ENCODE assay signal across 8 cellular contexts in genomic region chr5:140175367-140176027, GRCh38. TPM values are rescaled to one million over a fixed set of nuclear protein-coding genes. Genes with fewer than 3 reads are reported as not detected.
DNase-seq lines count a peak whose midpoint lies in the region; ATAC-seq and TF ChIP-seq lines count a peak whose summit lies in the region.

No MANE protein-coding gene starts in this region.

- peak overlapping the region; percentile 87 for H3K4me3 ChIP-seq in A673 (ENCODE audit: low read depth, low read length, poor library complexity, severe bottlenecking)

- DNase-seq in A673 (ENCODE audit: low spot score) (peak; percentile 83), NCI-H524 (lab: John Stamatoyannopoulos, UW) (peak; percentile 71 to 73), lung microvascular endothelial cell (ENCODE audit: low read depth in 2 of 2) (peak; percentile 53 to 61)
- DNase-seq in activated CD4-positive, alpha-beta memory T cell treated with anti-CD3 and anti-CD28 coated beads, Interleukin-2, amount 10 ng/mL, durations not matched to agents 7 days and 5 days = peak; percentile 72
- DNase-seq in effector CD4-positive, alpha-beta T cell = peak; percentile 53
- DNase-seq in stimulated activated CD8-positive, alpha-beta memory T cell treated with anti-CD3 and anti-CD28 coated beads, Interleukin-12 subunit alpha, Interleukin-12 subunit beta, amount 100 ng/mL, for 1 hour (ENCODE audit: low read depth) = peak; percentile 37

- H3K27ac Mint-ChIP-seq in activated CD4-positive, alpha-beta memory T cell treated with anti-CD3 and anti-CD28 coated beads, Interleukin-2, amount 10 ng/mL, durations not matched to agents 7 days and 5 days = peak overlapping the region; percentile 28

- H3K27me3 ChIP-seq in A673 (replicated peaks; ENCODE audit: insufficient read depth, low read depth, low read length, poor library complexity) = no peaks in the 10 kb centered on the region

- H3K4me1 Mint-ChIP-seq in activated CD4-positive, alpha-beta memory T cell treated with anti-CD3 and anti-CD28 coated beads, Interleukin-2, amount 10 ng/mL, durations not matched to agents 7 days and 5 days = peaks cover 19% of the 10 kb centered on the region

- no peaks in the 10 kb centered on the region for H3K9me3 ChIP-seq in A673 (ENCODE audit: low read depth, low read length, poor library complexity, severe bottlenecking)

- BruUV-seq in A673 (replicated peaks; lab: Mats Ljungman, UMichigan) = no TSS peak

- peak overlapping the region; percentile 97 for H3K4me3 Mint-ChIP-seq in activated CD4-positive, alpha-beta memory T cell treated with anti-CD3 and anti-CD28 coated beads, Interleukin-2, amount 10 ng/mL, durations not matched to agents 7 days and 5 days

- peak overlapping the region; percentile 92 for H3K27ac ChIP-seq in A673 (ENCODE audit: low read depth, low read length, poor library complexity, severe bottlenecking)

- TF ChIP-seq CTCF in A673 (conservative IDR thresholded peaks at IDR 0.05; ENCODE audit: low read depth, low read length) = 0 out of 2 replicates have a peak, but pooled peaks have one; percentile 17

- ATAC-seq in GM18520 (IDR thresholded peaks at IDR 0.05; ENCODE audit: unreplicated experiment) = peak; percentile 21
- peak; percentile 22 for ATAC-seq in HG03060 (IDR thresholded peaks at IDR 0.05; ENCODE audit: low read depth, unreplicated experiment)

- no peaks in the 10 kb centered on the region for H3K36me3 ChIP-seq in A673 (ENCODE audit: insufficient read depth, low read length, poor library complexity, severe bottlenecking)

- peaks cover 12% of the 10 kb centered on the region for H3K4me1 ChIP-seq in A673 (ENCODE audit: insufficient read depth, low read length, poor library complexity, severe bottlenecking)

- POLR2A ChIA-PET in A673 (lab: Charles Lee; ENCODE audit: low non-redundant PET) = no interaction called here
- POLR2A ChIA-PET in activated CD4-positive, alpha-beta memory T cell treated with anti-CD3 and anti-CD28 coated beads, Interleukin-2, amount 10 ng/mL, durations not matched to agents 7 days and 5 days (lab: Charles Lee) = interaction anchor here (1.1 kb wide), 1 partner anchor 171 kb away, joined by 3 read pairs; the partner anchor contains the start of gene HBEGF

- H3K27me3 Mint-ChIP-seq in activated CD4-positive, alpha-beta memory T cell treated with anti-CD3 and anti-CD28 coated beads, Interleukin-2, amount 10 ng/mL, durations not matched to agents 7 days and 5 days = peaks cover 2% of the 10 kb centered on the region

- CTCF ChIA-PET in A673 (lab: Charles Lee) = interaction anchor here (0.9 kb wide), 1 partner anchor 227 kb away, joined by 3 read pairs; no protein-coding TSS in a partner anchor
- CTCF ChIA-PET in activated CD4-positive, alpha-beta memory T cell treated with anti-CD3 and anti-CD28 coated beads, Interleukin-2, amount 10 ng/mL, durations not matched to agents 7 days and 5 days (lab: Charles Lee) = interaction anchor here (0.9 to 1.3 kb wide), 4 partner anchors 19 to 170 kb away, joined by 3 to 4 read pairs (median 4); no protein-coding TSS in a partner anchor

- intact Hi-C loops in A673 (cut with micrococcal nuclease; ENCODE audit: unreplicated experiment) = no loop called here

- no peaks in the 10 kb centered on the region for H3K36me3 Mint-ChIP-seq in activated CD4-positive, alpha-beta memory T cell treated with anti-CD3 and anti-CD28 coated beads, Interleukin-2, amount 10 ng/mL, durations not matched to agents 7 days and 5 days (ENCODE audit: low read depth)

- H3K9me3 Mint-ChIP-seq in activated CD4-positive, alpha-beta memory T cell treated with anti-CD3 and anti-CD28 coated beads, Interleukin-2, amount 10 ng/mL, durations not matched to agents 7 days and 5 days = no peaks in the 10 kb centered on the region

RNA-seq across cellular contexts. Expression of gene CYSTM1, which starts 0.5 kb away (rescaled TPM):
- 33.3 and 35.5 TPM in 2 replicates for total RNA-seq in A673 (2021)
- 10 to 100 TPM; 20.1 to 22.3 TPM for total RNA-seq in activated CD4-positive, alpha-beta memory T cell treated with anti-CD3 and anti-CD28 coated beads, Interleukin-2, amount 10 ng/mL, durations not matched to agents 7 days and 5 days
- 9.2 and 9.5 TPM in 2 replicates for total RNA-seq in lung microvascular endothelial cell

RNA-seq across cellular contexts. Expression of gene IGIP, which starts 49.8 kb away (rescaled TPM):
- total RNA-seq in A673 (2021) (2.5 and 2.7 TPM in 2 replicates), lung microvascular endothelial cell (2.0 and 3.4 TPM in 2 replicates)
- 1 to 10 TPM; 4.8 to 4.9 TPM for total RNA-seq in activated CD4-positive, alpha-beta memory T cell treated with anti-CD3 and anti-CD28 coated beads, Interleukin-2, amount 10 ng/mL, durations not matched to agents 7 days and 5 days

Comparison
In these comparisons a context has a peak if more than half of its experiments do, and no peak if none do; other contexts are left out.
1. Peak in every context shown above with its lines: DNase-seq, ATAC-seq, H3K4me3 ChIP-seq and H3K27ac ChIP-seq.